In the genomic region with DNA sequence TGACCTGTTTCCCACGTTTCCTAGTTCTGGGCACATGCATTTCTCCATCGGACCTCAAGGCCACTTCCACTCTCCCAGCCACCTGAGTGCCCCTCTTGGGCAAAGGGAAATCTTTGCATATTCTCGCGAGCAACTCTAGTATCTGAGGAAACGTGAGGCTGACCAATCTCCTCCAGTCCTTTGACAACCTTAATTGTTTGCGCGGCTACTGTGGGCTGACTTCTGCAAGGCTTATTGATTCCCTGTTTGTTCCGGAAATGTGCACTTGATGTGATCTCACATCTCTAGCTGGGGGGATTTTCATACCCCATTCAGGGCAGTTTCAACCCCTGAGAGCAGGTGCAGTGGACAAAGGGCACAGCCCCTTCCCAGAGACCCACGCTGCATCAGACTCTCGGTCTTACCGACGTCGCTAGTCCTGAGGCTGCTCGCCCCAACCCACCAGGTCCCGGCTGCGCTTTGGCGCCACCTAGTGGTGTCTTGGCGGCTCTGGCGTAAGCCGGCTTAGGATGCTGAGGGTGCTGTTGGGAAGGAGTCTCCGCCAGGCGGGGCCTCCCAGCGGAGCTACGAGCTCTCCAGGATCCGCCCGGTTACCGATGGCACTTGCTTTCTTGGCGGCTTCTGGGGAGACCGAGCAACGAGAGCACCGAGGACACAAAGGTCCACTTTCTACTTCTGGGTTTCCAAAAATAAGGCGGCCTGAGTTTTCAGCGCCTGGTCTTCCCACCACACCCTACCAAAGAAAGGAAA, we compare ENCODE assay signal across 8 cellular contexts. TPM values are rescaled to one million over a fixed set of nuclear protein-coding genes. Genes with fewer than 3 reads are reported as not detected.
A peak's percentile ranks its signal among the peaks of the same experiment; 100 is the strongest.
DNase-seq lines count a peak whose midpoint lies in the region; ATAC-seq and TF ChIP-seq lines count a peak whose summit lies in the region.

No MANE protein-coding gene starts in this region.

- H3K4me3 Mint-ChIP-seq in T-helper 1 cell treated with Interleukin-12 subunit alpha and Interleukin-12 subunit beta and Interleukin-4 antibody, amounts not matched to agents 30 μg/mL and 1 μg/mL, for 36 hours, result peak overlapping the region; percentile 69

- in situ Hi-C loops in GM13976 (cut with MboI; ENCODE audit: low sequenced_read_pairs, unreplicated experiment), result no loop called here

- H3K4me1 Mint-ChIP-seq in T-helper 1 cell treated with Interleukin-12 subunit alpha and Interleukin-12 subunit beta and Interleukin-4 antibody, amounts not matched to agents 30 μg/mL and 1 μg/mL, for 36 hours (ENCODE audit: low read depth), result peaks cover 8% of the 10 kb centered on the region

- H3K27ac Mint-ChIP-seq in T-helper 1 cell treated with Interleukin-12 subunit alpha and Interleukin-12 subunit beta and Interleukin-4 antibody, amounts not matched to agents 30 μg/mL and 1 μg/mL, for 36 hours, result no peak overlapping the region

- ATAC-seq in HG02852 (IDR thresholded peaks at IDR 0.05; ENCODE audit: unreplicated experiment), result peak; percentile 88
- peak; percentile 98 to 99 for ATAC-seq in right cardiac atrium

- 5% methylated on average over 33 of the region's 33 CpGs for WGBS in right cardiac atrium

- peak; percentile 99 for TF ChIP-seq CTCF in GM13976 (IDR thresholded peaks at IDR 0.05; ENCODE audit: borderline replicate concordance, control extremely low read depth, extremely low read depth, insufficient read depth, missing control alignments)

- H3K4me1 ChIP-seq in right cardiac atrium (ENCODE audit: control insufficient read depth, insufficient read depth, low read length), result no peaks in the 10 kb centered on the region

- no peak overlapping the region for H3K27ac ChIP-seq in right cardiac atrium (ENCODE audit: low read length)

- H3K27me3 Mint-ChIP-seq in T-helper 1 cell treated with Interleukin-12 subunit alpha and Interleukin-12 subunit beta and Interleukin-4 antibody, amounts not matched to agents 30 μg/mL and 1 μg/mL, for 36 hours (ENCODE audit: low read depth), result peaks cover 31% of the 10 kb centered on the region

- intact Hi-C loops in right cardiac atrium (cut with DNase I), result loop anchor here in 3 of 4 donors (2.0 to 5.0 kb wide), 2 partner anchors 90 to 94 kb away; no protein-coding TSS in a partner anchor

- no peaks in the 10 kb centered on the region for H3K27me3 ChIP-seq in right cardiac atrium (ENCODE audit: control insufficient read depth, insufficient read depth)

- no peaks in the 10 kb centered on the region for H3K36me3 Mint-ChIP-seq in T-helper 1 cell treated with Interleukin-12 subunit alpha and Interleukin-12 subunit beta and Interleukin-4 antibody, amounts not matched to agents 30 μg/mL and 1 μg/mL, for 36 hours (ENCODE audit: low read depth)

- H3K9me3 ChIP-seq in right cardiac atrium (ENCODE audit: control insufficient read depth, low read length), result no peaks in the 10 kb centered on the region

- no peaks in the 10 kb centered on the region for H3K9me3 Mint-ChIP-seq in T-helper 1 cell treated with Interleukin-12 subunit alpha and Interleukin-12 subunit beta and Interleukin-4 antibody, amounts not matched to agents 30 μg/mL and 1 μg/mL, for 36 hours

- DNase-seq in GM13976 (ENCODE audit: low spot score) (peak; percentile 88), NCI-H1417 treated with DMSO at 0.1 percent for 48 hours (lab: John Stamatoyannopoulos, UW) (peak; percentile 90), amniotic stem cell (lab: John Stamatoyannopoulos, UW) (peak; percentile 67), right cardiac atrium (peak; percentile 88 to 96 (median 95)), putamen (ENCODE audit: low spot score) (peak; percentile 88), cortex of kidney (lab: John Stamatoyannopoulos, UW) (no peak)

- H3K4me3 ChIP-seq in right cardiac atrium (ENCODE audit: low read length), result no peak overlapping the region

RNA-seq across cellular contexts. Expression of a gene that starts 24.8 kb away (rescaled TPM):
- total RNA-seq in right cardiac atrium, result 10 to 100 TPM; 35.9 to 56.3 (median 44.3) TPM
- polyA plus RNA-seq in right cardiac atrium, result 50.3 TPM

RNA-seq across cellular contexts. Expression of a gene that starts 36.6 kb away (rescaled TPM):
- total RNA-seq in right cardiac atrium, result 100 to 1,000 TPM in 3 of 4 donors, 10 to 100 TPM in 1; 93.6 to 127 (median 121) TPM
- 17.5 TPM for polyA plus RNA-seq in right cardiac atrium

RNA-seq across cellular contexts. Expression of a gene that starts 54.9 kb away (rescaled TPM):
- total RNA-seq in right cardiac atrium, result not detected
- 0.18 TPM for polyA plus RNA-seq in right cardiac atrium
